In the genomic region with DNA sequence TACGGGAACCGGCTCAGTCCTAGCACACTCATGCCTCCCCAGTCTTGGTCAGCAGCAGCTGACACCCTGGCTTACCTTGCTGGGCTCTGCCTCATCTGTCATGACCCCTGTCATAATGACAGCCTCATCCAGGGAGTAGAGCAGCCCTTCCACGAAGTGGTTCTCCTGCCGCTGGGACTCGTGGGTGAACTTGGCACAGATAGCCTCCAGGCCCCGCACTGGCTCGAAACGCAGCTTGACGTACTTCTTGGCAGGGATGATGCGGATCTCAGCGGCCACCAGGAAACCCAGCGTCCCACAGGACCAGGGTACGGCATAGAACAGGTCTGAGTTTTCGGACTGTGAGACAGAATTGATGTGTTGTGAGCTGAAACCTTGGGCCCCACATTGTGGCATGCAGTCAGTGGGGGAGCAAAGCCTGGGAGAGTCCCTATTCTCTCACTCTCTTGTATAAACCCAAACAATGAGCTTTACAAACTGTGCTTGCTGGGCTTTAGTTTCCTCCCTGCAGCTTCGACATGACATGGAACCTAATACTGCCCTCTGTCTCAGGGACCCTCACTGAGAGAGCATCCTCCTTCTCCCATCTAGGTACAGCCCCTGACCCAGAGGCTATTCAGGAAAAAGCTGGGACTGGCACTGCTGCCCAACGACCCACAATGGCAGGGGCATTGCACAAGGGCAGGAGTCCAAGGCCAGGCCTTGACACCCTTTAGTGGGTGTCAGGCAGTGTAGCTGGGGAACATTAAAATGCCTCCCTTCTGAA, we compare ENCODE assay signal across 17 cellular contexts.
"Had no signal": no experiment of that assay in that cellular context is flagged by ENCODE, and none has a peak within 500 bp of the region (broad histone marks: within the 10 kb centered on the region; RNA-seq: fewer than 3 reads in every experiment).

No MANE protein-coding gene starts in this region.

- H3K4me3 ChIP-seq: heart left ventricle, lower lobe of right lung, right atrium auricular region, thyroid gland had no signal

- H3K27me3 Mint-ChIP-seq: activated CD4-positive, alpha-beta memory T cell treated with anti-CD3 and anti-CD28 coated beads, Interleukin-2, amount 10 ng/mL, durations not matched to agents 7 days and 5 days; activated CD8-positive, alpha-beta memory T cell treated with anti-CD3 and anti-CD28 coated beads, Interleukin-2, amount 10 ng/mL, durations not matched to agents 7 days and 5 days; activated naive CD8-positive, alpha-beta T cell; natural killer cell treated with Interleukin-12 subunit alpha and Interleukin-12 subunit beta and Interleukin-15 and Interleukin-18, amount 100 ng/mL, for 72 hours had no signal

- ATAC-seq: activated CD8-positive, alpha-beta memory T cell treated with anti-CD3 and anti-CD28 coated beads, Interleukin-2, amount 10 ng/mL, durations not matched to agents 7 days and 5 days; heart left ventricle; lower lobe of right lung had no signal

- H3K9me3 Mint-ChIP-seq: activated CD4-positive, alpha-beta memory T cell treated with anti-CD3 and anti-CD28 coated beads, Interleukin-2, amount 10 ng/mL, durations not matched to agents 7 days and 5 days; immature natural killer cell; mesothelial cell of epicardium; natural killer cell treated with Interleukin-12 subunit alpha and Interleukin-12 subunit beta and Interleukin-15 and Interleukin-18, amount 100 ng/mL, for 72 hours had no signal

- H3K36me3 ChIP-seq: right atrium auricular region had no signal

- H3K27ac ChIP-seq: heart left ventricle, lower lobe of right lung, right atrium auricular region, thyroid gland had no signal

- DNase-seq: activated CD4-positive, alpha-beta memory T cell treated with anti-CD3 and anti-CD28 coated beads, Interleukin-2, amount 10 ng/mL, durations not matched to agents 7 days and 5 days; activated CD4-positive, alpha-beta T cell treated with anti-CD3 and anti-CD28 coated beads for 48 hours; activated CD4-positive, CD25-positive, alpha-beta regulatory T cell; activated CD8-positive, alpha-beta memory T cell treated with anti-CD3 and anti-CD28 coated beads, Interleukin-2, amount 10 ng/mL, durations not matched to agents 7 days and 5 days; amniotic stem cell; foreskin melanocyte; heart left ventricle; immature natural killer cell; lower lobe of right lung; occipital lobe; T-helper 1 cell; T-helper 9 cell; thyroid gland had no signal

- H3K27me3 ChIP-seq: heart left ventricle, right atrium auricular region, thyroid gland had no signal

- H3K4me1 ChIP-seq: heart left ventricle, right atrium auricular region, thyroid gland had no signal

- H3K27ac Mint-ChIP-seq: activated CD4-positive, alpha-beta memory T cell treated with anti-CD3 and anti-CD28 coated beads, Interleukin-2, amount 10 ng/mL, durations not matched to agents 7 days and 5 days; activated CD8-positive, alpha-beta memory T cell treated with anti-CD3 and anti-CD28 coated beads, Interleukin-2, amount 10 ng/mL, durations not matched to agents 7 days and 5 days; activated naive CD8-positive, alpha-beta T cell; immature natural killer cell; mesothelial cell of epicardium; natural killer cell treated with Interleukin-12 subunit alpha and Interleukin-12 subunit beta and Interleukin-15 and Interleukin-18, amount 100 ng/mL, for 72 hours had no signal

- H3K4me1 Mint-ChIP-seq: activated CD4-positive, alpha-beta memory T cell treated with anti-CD3 and anti-CD28 coated beads, Interleukin-2, amount 10 ng/mL, durations not matched to agents 7 days and 5 days; activated CD8-positive, alpha-beta memory T cell treated with anti-CD3 and anti-CD28 coated beads, Interleukin-2, amount 10 ng/mL, durations not matched to agents 7 days and 5 days; immature natural killer cell; mesothelial cell of epicardium had no signal

- H3K9me3 ChIP-seq: heart left ventricle, lower lobe of right lung, right atrium auricular region, thyroid gland had no signal

- H3K4me3 Mint-ChIP-seq: activated CD4-positive, alpha-beta memory T cell treated with anti-CD3 and anti-CD28 coated beads, Interleukin-2, amount 10 ng/mL, durations not matched to agents 7 days and 5 days; activated CD8-positive, alpha-beta memory T cell treated with anti-CD3 and anti-CD28 coated beads, Interleukin-2, amount 10 ng/mL, durations not matched to agents 7 days and 5 days; activated naive CD8-positive, alpha-beta T cell; immature natural killer cell; mesothelial cell of epicardium; natural killer cell treated with Interleukin-12 subunit alpha and Interleukin-12 subunit beta and Interleukin-15 and Interleukin-18, amount 100 ng/mL, for 72 hours had no signal
